Comparison of ENCODE assay signal across 10 cellular contexts in the genomic region with DNA sequence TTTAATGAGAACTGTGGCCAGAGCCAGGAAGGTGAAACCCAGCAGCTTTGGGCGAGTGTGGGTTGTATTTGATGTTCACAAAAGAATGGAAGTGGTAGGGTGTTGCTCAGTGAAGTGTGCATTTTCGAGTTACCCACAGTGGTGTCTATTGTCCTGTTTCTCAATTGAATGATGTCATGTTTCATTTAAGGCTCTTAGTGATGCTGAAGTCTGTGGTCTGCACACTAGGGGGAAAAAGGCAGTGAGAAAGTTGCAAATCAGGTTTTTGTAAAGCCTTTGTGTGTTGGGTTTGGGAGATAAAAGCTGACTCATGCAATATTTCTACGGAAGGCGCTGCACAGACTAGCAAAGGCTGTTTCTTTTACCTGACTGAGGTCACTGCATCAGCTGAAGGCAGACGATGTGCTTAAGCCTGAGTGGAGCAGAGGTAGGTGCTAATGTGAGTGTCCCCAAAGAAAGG.
DNase-seq lines count a peak whose midpoint lies in the region; ATAC-seq lines count a peak whose summit lies in the region.
"Had no signal": no experiment of that assay in that cellular context is flagged by ENCODE, and none has a peak within 500 bp of the region (broad histone marks: within the 10 kb centered on the region; RNA-seq: fewer than 3 reads in every experiment).

No MANE protein-coding gene starts in this region.

- no peak overlapping the region for H3K27ac Mint-ChIP-seq in activated T-helper 17 cell treated with anti-CD3 and anti-CD28 coated beads, Interleukin-2, amount 50 U/mL, for 72 hours
- peak overlapping the region; percentile 77 for H3K27ac Mint-ChIP-seq in memory B cell
- no peak overlapping the region for H3K27ac Mint-ChIP-seq in activated naive CD4-positive, alpha-beta T cell treated with anti-CD3 and anti-CD28 coated beads, Interleukin-2, amount 10 ng/mL, durations not matched to agents 7 days and 5 days

- no peaks in the 10 kb centered on the region for H3K9me3 Mint-ChIP-seq in activated T-helper 17 cell treated with anti-CD3 and anti-CD28 coated beads, Interleukin-2, amount 50 U/mL, for 72 hours
- no peaks in the 10 kb centered on the region for H3K9me3 Mint-ChIP-seq in memory B cell
- no peaks in the 10 kb centered on the region for H3K9me3 Mint-ChIP-seq in activated naive CD4-positive, alpha-beta T cell treated with anti-CD3 and anti-CD28 coated beads, Interleukin-2, amount 10 ng/mL, durations not matched to agents 7 days and 5 days

- no peaks in the 10 kb centered on the region for H3K9me3 ChIP-seq in HUES64 (ENCODE audit: insufficient read depth, low read depth, low read length)

- ATAC-seq in GM18508 (IDR thresholded peaks at IDR 0.05; ENCODE audit: insufficient read depth, unreplicated experiment): peak; percentile 97
- peak; percentile 99 for ATAC-seq in GM21723 (IDR thresholded peaks at IDR 0.05; ENCODE audit: unreplicated experiment)
- ATAC-seq in activated T-helper 17 cell treated with anti-CD3 and anti-CD28 coated beads, Interleukin-2, amount 50 U/mL, for 72 hours (replicated peaks): peak; percentile 92
- peak; percentile 99 for ATAC-seq in memory B cell (ENCODE audit: low read depth)

- peaks cover 10% of the 10 kb centered on the region for H3K4me1 Mint-ChIP-seq in activated T-helper 17 cell treated with anti-CD3 and anti-CD28 coated beads, Interleukin-2, amount 50 U/mL, for 72 hours
- H3K4me1 Mint-ChIP-seq in memory B cell: peaks cover 49% of the 10 kb centered on the region
- peaks cover 2% of the 10 kb centered on the region for H3K4me1 Mint-ChIP-seq in activated naive CD4-positive, alpha-beta T cell treated with anti-CD3 and anti-CD28 coated beads, Interleukin-2, amount 10 ng/mL, durations not matched to agents 7 days and 5 days

- CTCF ChIA-PET in activated naive CD4-positive, alpha-beta T cell treated with anti-CD3 and anti-CD28 coated beads, Interleukin-2, amount 10 ng/mL, durations not matched to agents 7 days and 5 days (lab: Charles Lee): no interaction called here

- peaks cover 31% of the 10 kb centered on the region; the same call in 1 of the 2 replicates for H3K4me1 ChIP-seq in HUES64 (ENCODE audit: insufficient read depth, low read length)

- peaks cover 3% of the 10 kb centered on the region for H3K27me3 Mint-ChIP-seq in activated T-helper 17 cell treated with anti-CD3 and anti-CD28 coated beads, Interleukin-2, amount 50 U/mL, for 72 hours
- H3K27me3 Mint-ChIP-seq in memory B cell: no peaks in the 10 kb centered on the region
- H3K27me3 Mint-ChIP-seq in activated naive CD4-positive, alpha-beta T cell treated with anti-CD3 and anti-CD28 coated beads, Interleukin-2, amount 10 ng/mL, durations not matched to agents 7 days and 5 days: peaks cover 20% of the 10 kb centered on the region

- H3K36me3 Mint-ChIP-seq in activated T-helper 17 cell treated with anti-CD3 and anti-CD28 coated beads, Interleukin-2, amount 50 U/mL, for 72 hours (ENCODE audit: low read depth): no peaks in the 10 kb centered on the region
- peaks cover 19% of the 10 kb centered on the region for H3K36me3 Mint-ChIP-seq in memory B cell
- H3K36me3 Mint-ChIP-seq in activated naive CD4-positive, alpha-beta T cell treated with anti-CD3 and anti-CD28 coated beads, Interleukin-2, amount 10 ng/mL, durations not matched to agents 7 days and 5 days: no peaks in the 10 kb centered on the region

- H3K4me3 Mint-ChIP-seq in activated T-helper 17 cell treated with anti-CD3 and anti-CD28 coated beads, Interleukin-2, amount 50 U/mL, for 72 hours: peak overlapping the region; percentile 6
- peak overlapping the region; percentile 8 for H3K4me3 Mint-ChIP-seq in memory B cell
- H3K4me3 Mint-ChIP-seq in activated naive CD4-positive, alpha-beta T cell treated with anti-CD3 and anti-CD28 coated beads, Interleukin-2, amount 10 ng/mL, durations not matched to agents 7 days and 5 days: no peak overlapping the region

- peak overlapping the region; percentile 33; the same call in 1 of the 2 replicates for H3K27ac ChIP-seq in HUES64 (ENCODE audit: low read depth, low read length)
- H3K27ac ChIP-seq: VCaP had no signal

- H3K9ac ChIP-seq in HUES64 (ENCODE audit: low read depth, low read length): peak overlapping the region; percentile 52; the same call in 1 of the 2 replicates

- H3K27me3 ChIP-seq in HUES64 (ENCODE audit: insufficient read depth, low read length): no peaks in the 10 kb centered on the region

- H3K4me3 ChIP-seq in HUES64 (ENCODE audit: low read length): peak overlapping the region; percentile 27; the same call in 1 of the 2 replicates

- DNase-seq in memory B cell (ENCODE audit: low spot score in 2 of 2) (peak; percentile 39 to 55), NCI-H1436 (lab: John Stamatoyannopoulos, UW) (no peak), RKO (ENCODE audit: low spot score) (no peak)
- DNase-seq in activated naive CD4-positive, alpha-beta T cell treated with anti-CD3 and anti-CD28 coated beads, Interleukin-2, amount 10 ng/mL, durations not matched to agents 7 days and 5 days: no peak
- DNase-seq: right cardiac atrium had no signal

- no peaks in the 10 kb centered on the region for H3K36me3 ChIP-seq in HUES64 (ENCODE audit: insufficient read depth, low read length)

- 39% methylated on average over 5 of the region's 5 CpGs for WGBS in HUES64

Comparison
In these comparisons a context has a peak if more than half of its experiments do, and no peak if none do; other contexts are left out.
1. DNase-seq: peak in memory B cell (2 of 2); none in NCI-H1436 (single experiment), activated naive CD4-positive, alpha-beta T cell treated with anti-CD3 and anti-CD28 coated beads, Interleukin-2, amount 10 ng/mL, durations not matched to agents 7 days and 5 days (single experiment) and RKO (single experiment).
2. Peak in every context shown above with its lines, with median percentiles within 50 percentile points of each other: ATAC-seq.